Comparison of ENCODE assay signal across 8 cellular contexts in genomic region chr3:51974963-51975856, GRCh38. TPM values are rescaled to one million over a fixed set of nuclear protein-coding genes. Genes with fewer than 3 reads are reported as not detected.
A peak's percentile ranks its signal among the peaks of the same experiment; 100 is the strongest.
DNase-seq lines count a peak whose midpoint lies in the region; ATAC-seq and TF ChIP-seq lines count a peak whose summit lies in the region.

Gene ABHD14A, plus strand, starts transcription at chr3:51975064. Its CDS starts 72 bp downstream, at chr3:51975136.

- 0 to 1% (median 1%) methylated on average over 51 to 63 of the region's 63 CpGs for WGBS in psoas muscle, 3 donors

- H3K27me3 ChIP-seq in right atrium auricular region (no peaks in the 10 kb centered on the region), psoas muscle (ENCODE audit: insufficient read depth in 3 of 3, low read length in 2 of 3) (no peaks in the 10 kb centered on the region)

- in situ Hi-C loops in KBM-7 (cut with MboI; ENCODE audit: low pct_unique_long_range_greater_than_20kb, low sequenced_read_pairs) = no loop called here

- H3K4me1 ChIP-seq in right atrium auricular region = peaks cover 0 to 25% of the 10 kb centered on the region in 2 donors
- H3K4me1 ChIP-seq in psoas muscle = peaks cover 30% of the 10 kb centered on the region

- TF ChIP-seq CTCF in GM20000 (IDR thresholded peaks at IDR 0.05; ENCODE audit: extremely low read depth, missing control alignments) (no peak), right atrium auricular region (IDR thresholded peaks at IDR 0.05) (peak in 1 of 2 donors; percentile 28), psoas muscle (IDR thresholded peaks at IDR 0.05) (no peak)

- H3K9me3 ChIP-seq in right atrium auricular region = no peaks in the 10 kb centered on the region
- H3K9me3 ChIP-seq in psoas muscle = no peaks in the 10 kb centered on the region

- H3K36me3 ChIP-seq in right atrium auricular region = no peaks in the 10 kb centered on the region
- H3K36me3 ChIP-seq in psoas muscle (ENCODE audit: insufficient read depth in 1 of 2, low read depth in 1 of 2) = no peaks in the 10 kb centered on the region

- peak within 1 kb of the TSS; percentile 96 to 99 for H3K27ac ChIP-seq in right atrium auricular region
- H3K27ac ChIP-seq in psoas muscle = peak within 1 kb of the TSS; percentile 93

- H3K4me3 ChIP-seq in right atrium auricular region = peak within 1 kb of the TSS; percentile 67 to 73
- H3K4me3 ChIP-seq in psoas muscle = peak within 1 kb of the TSS; percentile 75

- DNase-seq in COLO668 (lab: John Stamatoyannopoulos, UW; ENCODE audit: unreplicated experiment) (peak; percentile 69), GM20000 (ENCODE audit: low spot score) (peak; percentile 94), KBM-7 (peak; percentile 68), T-helper 1 cell (peak; percentile 62 to 78 (median 71)), anterior cingulate cortex (lab: John Stamatoyannopoulos, UW) (peak in 55 of 58 donors; percentile 20 to 80 (median 65)), right atrium auricular region (ENCODE audit: low spot score) (peak; percentile 75), psoas muscle (peak; percentile 76 to 88), amniotic stem cell (lab: John Stamatoyannopoulos, UW) (no peak)

- ATAC-seq in psoas muscle = peak; percentile 63 to 82 (median 72)

- intact Hi-C loops in psoas muscle (cut with DNase I) = loop anchor here (1.0 to 2.0 kb wide), 2 partner anchors 32 to 33 kb away; partner anchors contain the start of gene PARP3 (in 2 of the 2)

RNA-seq across cellular contexts. Expression of gene ABHD14A, which starts in this region (rescaled TPM):
- total RNA-seq in right atrium auricular region (10 to 100 TPM; 21.0 to 31.3 TPM), psoas muscle (10 to 100 TPM; 11.2 to 22.9 (median 15.4) TPM)
- 10 to 100 TPM; 26.4 to 40.6 (median 29.1) TPM for polyA plus RNA-seq in psoas muscle
